In genomic region chr11:76071090-76071489, GRCh38 we compare ENCODE assay signal across 1 cellular context.
TF ChIP-seq lines count a peak whose summit lies in the region.

No MANE protein-coding gene starts in this region.

TF ChIP-seq in K562, 482 proteins besides CTCF, POLR2A, EP300 and RAD21:
- no peak for TF ChIP-seq ZBTB40 (IDR thresholded peaks at IDR 0.05)
- no peak for TF ChIP-seq ZBTB40 (CRISPR knock-in tag; IDR thresholded peaks at IDR 0.05)
- no peak for TF ChIP-seq MED1 (CRISPR knock-in tag; IDR thresholded peaks at IDR 0.05; ENCODE audit: borderline replicate concordance)
- TF ChIP-seq ARNT (IDR thresholded peaks at IDR 0.05): no peak
- TF ChIP-seq SMAD2 (IDR thresholded peaks at IDR 0.05; ENCODE audit: low read depth, low read length): no peak
- TF ChIP-seq MCM7 (IDR thresholded peaks at IDR 0.05): no peak
- no peak for TF ChIP-seq CBFA2T3 (IDR thresholded peaks at IDR 0.05)
- no peak for TF ChIP-seq SRSF1 (IDR thresholded peaks at IDR 0.05; ENCODE audit: low read depth, low read length)
- no peak for TF ChIP-seq HNRNPL (IDR thresholded peaks at IDR 0.05; ENCODE audit: low read depth, low read length)
- no peak for TF ChIP-seq TSHZ1 (CRISPR knock-in tag; IDR thresholded peaks at IDR 0.05)
- TF ChIP-seq SPI1 (IDR thresholded peaks at IDR 0.05; ENCODE audit: borderline replicate concordance, low read depth, low read length): peak; percentile 61; the same call in 1 of the 2 replicates
- TF ChIP-seq CEBPG (CRISPR knock-in tag; IDR thresholded peaks at IDR 0.05): no peak
- TF ChIP-seq CEBPG (tag; conservative IDR thresholded peaks at IDR 0.05 in 1 of 2, IDR thresholded peaks at IDR 0.05 in 1 of 2): no peak
- peak; percentile 70 for TF ChIP-seq ESRRA (IDR thresholded peaks at IDR 0.05; ENCODE audit: borderline replicate concordance, low read depth)
